In the genomic region with DNA sequence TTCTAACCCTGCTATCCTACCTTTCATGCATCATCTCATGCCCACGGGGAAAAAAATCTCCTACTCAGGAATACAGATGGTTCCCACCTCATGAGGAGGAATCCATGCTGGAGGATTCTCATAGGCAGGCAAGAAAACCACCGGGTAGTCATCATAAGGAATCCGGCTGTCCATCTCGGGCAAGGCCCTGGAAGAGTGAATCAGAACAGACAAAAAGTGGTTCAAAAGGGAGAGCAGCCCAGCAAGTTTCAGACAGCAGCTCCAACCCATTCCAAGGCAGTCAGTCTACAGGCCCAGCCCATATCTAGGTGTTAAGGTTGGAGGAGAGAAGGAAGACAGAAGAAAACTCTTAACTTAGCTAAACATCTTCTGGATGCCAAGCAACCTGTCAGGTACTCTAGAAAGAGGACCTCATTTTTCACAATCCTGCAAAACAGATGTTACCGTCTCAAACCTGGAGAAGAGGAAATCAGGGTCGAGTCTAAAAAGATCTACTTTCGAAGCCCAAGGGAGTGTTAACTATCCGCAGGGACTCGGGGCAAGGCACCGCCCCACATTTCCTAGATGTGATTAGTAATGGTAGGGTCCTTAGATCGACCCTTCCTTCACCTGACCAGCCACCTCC, we compare ENCODE assay signal across 8 cellular contexts. TPM values are rescaled to one million over a fixed set of nuclear protein-coding genes. Genes with fewer than 3 reads are reported as not detected.
DNase-seq lines count a peak whose midpoint lies in the region; ATAC-seq, FAIRE-seq and TF ChIP-seq lines count a peak whose summit lies in the region.

No MANE protein-coding gene starts in this region.

- no peak overlapping the region for H3K27ac ChIP-seq in HUES64 (ENCODE audit: low read depth, low read length)
- H3K27ac ChIP-seq in naive thymus-derived CD4-positive, alpha-beta T cell (ENCODE audit: low read depth, low read length), result peak overlapping the region; percentile 60

- H3K4me1 ChIP-seq in HUES64 (ENCODE audit: insufficient read depth, low read length), result peaks cover 7% of the 10 kb centered on the region; the same call in 1 of the 2 replicates
- H3K4me1 ChIP-seq in naive thymus-derived CD4-positive, alpha-beta T cell (ENCODE audit: control insufficient read depth in 2 of 2, insufficient read depth in 2 of 2, low read length in 2 of 2), result peaks cover 5 to 9% of the 10 kb centered on the region in 2 donors

- peak overlapping the region; percentile 34 for H3K27ac Mint-ChIP-seq in Calu3 (ENCODE audit: unreplicated experiment)
- H3K27ac Mint-ChIP-seq in naive thymus-derived CD4-positive, alpha-beta T cell, result peak overlapping the region; percentile 28 to 92 (median 84)

- peak overlapping the region; percentile 53 for H3K9ac ChIP-seq in HUES64 (ENCODE audit: low read depth, low read length)

- H3K4me1 Mint-ChIP-seq in Calu3 (ENCODE audit: low read depth, unreplicated experiment), result no peaks in the 10 kb centered on the region
- peaks cover 0 to 27% (median 15%) of the 10 kb centered on the region in 7 donors for H3K4me1 Mint-ChIP-seq in naive thymus-derived CD4-positive, alpha-beta T cell

- H3K4me3 Mint-ChIP-seq in Calu3 (ENCODE audit: low read depth, unreplicated experiment), result peak overlapping the region; percentile 82
- peak overlapping the region; percentile 84 to 93 (median 88) for H3K4me3 Mint-ChIP-seq in naive thymus-derived CD4-positive, alpha-beta T cell

- TF ChIP-seq CTCF in Calu3 (IDR thresholded peaks at IDR 0.05; ENCODE audit: unreplicated experiment) (no peak), choroid plexus epithelial cell (conservative IDR thresholded peaks at IDR 0.05; ENCODE audit: low read depth, low read length) (no peak)

- POLR2A ChIA-PET in naive thymus-derived CD4-positive, alpha-beta T cell (lab: Charles Lee), result interaction anchor here (0.7 to 1.4 kb wide), 3 partner anchors 110 to 156 kb away, joined by 3 to 6 read pairs (median 4); no protein-coding TSS in a partner anchor

- intact Hi-C loops in Calu3 (cut with micrococcal nuclease; ENCODE audit: unreplicated experiment), result no loop called here
- intact Hi-C loops in naive thymus-derived CD4-positive, alpha-beta T cell (cut with micrococcal nuclease), result loop anchor here in 1 of 2 donors (5.0 kb wide), 1 partner anchor 93 kb away; no protein-coding TSS in a partner anchor

- no peaks in the 10 kb centered on the region for H3K9me3 ChIP-seq in HUES64 (ENCODE audit: insufficient read depth, low read depth, low read length)
- H3K9me3 ChIP-seq in naive thymus-derived CD4-positive, alpha-beta T cell (ENCODE audit: control insufficient read depth in 2 of 3, low read length in 3 of 3), result no peaks in the 10 kb centered on the region

- H3K4me3 ChIP-seq in HUES64 (ENCODE audit: low read length), result peak overlapping the region; percentile 98
- peak overlapping the region; percentile 80 for H3K4me3 ChIP-seq in choroid plexus epithelial cell (ENCODE audit: low read depth, low read length)
- peak overlapping the region; percentile 89 for H3K4me3 ChIP-seq in naive thymus-derived CD4-positive, alpha-beta T cell (ENCODE audit: low read length)

- no peak for FAIRE-seq in GM12891 (lab: Jason Lieb, UNC)

- no peaks in the 10 kb centered on the region for H3K27me3 ChIP-seq in HUES64 (ENCODE audit: insufficient read depth, low read length)
- no peaks in the 10 kb centered on the region for H3K27me3 ChIP-seq in naive thymus-derived CD4-positive, alpha-beta T cell (ENCODE audit: control insufficient read depth in 2 of 2, insufficient read depth in 2 of 2, low read length in 2 of 2)

- DNase-seq in Calu3 (no peak), choroid plexus epithelial cell (ENCODE audit: low read depth) (peak; percentile 4), GM12891 (ENCODE audit: insufficient read length, low spot score) (no peak), NCI-H524 (lab: John Stamatoyannopoulos, UW) (no peak), NCI-H1092 treated with DMSO at 0.1 percent for 48 hours (lab: John Stamatoyannopoulos, UW) (no peak)
- DNase-seq in naive thymus-derived CD4-positive, alpha-beta T cell, result peak in 1 of 9 donors; percentile 4

- BruUV-seq in Calu3 (replicated peaks; lab: Mats Ljungman, UMichigan), result TSS peak; percentile 78

- no peaks in the 10 kb centered on the region for H3K27me3 Mint-ChIP-seq in Calu3 (ENCODE audit: unreplicated experiment)
- no peaks in the 10 kb centered on the region for H3K27me3 Mint-ChIP-seq in naive thymus-derived CD4-positive, alpha-beta T cell

- ATAC-seq in naive thymus-derived CD4-positive, alpha-beta T cell, result no peak
- no peak for ATAC-seq in GM18519 (IDR thresholded peaks at IDR 0.05; ENCODE audit: low FRiP score, unreplicated experiment)

- no peak for TF ChIP-seq POLR2A in GM12891 (IDR thresholded peaks at IDR 0.05; ENCODE audit: low read depth, low read length)

- CTCF ChIA-PET in Calu3 (lab: Charles Lee), result interaction anchor here (0.6 kb wide), 1 partner anchor 12 kb away, joined by 3 read pairs; no protein-coding TSS in a partner anchor
- CTCF ChIA-PET in naive thymus-derived CD4-positive, alpha-beta T cell (lab: Charles Lee), result no interaction called here

- WGBS in HUES64, result 33% methylated on average over 9 of the region's 11 CpGs

- peaks cover 22% of the 10 kb centered on the region for H3K36me3 Mint-ChIP-seq in Calu3 (ENCODE audit: insufficient read depth, unreplicated experiment)
- H3K36me3 Mint-ChIP-seq in naive thymus-derived CD4-positive, alpha-beta T cell, result peaks cover 0 to 16% (median 6%) of the 10 kb centered on the region in 5 donors

- H3K9me3 Mint-ChIP-seq in Calu3 (ENCODE audit: low read depth, unreplicated experiment), result no peaks in the 10 kb centered on the region
- peaks cover 0 to 2% (median 0%) of the 10 kb centered on the region in 11 donors for H3K9me3 Mint-ChIP-seq in naive thymus-derived CD4-positive, alpha-beta T cell

- peaks cover 49% of the 10 kb centered on the region for H3K36me3 ChIP-seq in HUES64 (ENCODE audit: insufficient read depth, low read length)
- H3K36me3 ChIP-seq in naive thymus-derived CD4-positive, alpha-beta T cell (ENCODE audit: control insufficient read depth in 2 of 3, insufficient read depth in 3 of 3, low read length in 3 of 3), result peaks cover 0 to 10% (median 0%) of the 10 kb centered on the region in 3 experiments

TF ChIP-seq in GM12891, 5 proteins besides CTCF, POLR2A, EP300 and RAD21:
- TF ChIP-seq POU2F2 (IDR thresholded peaks at IDR 0.05; ENCODE audit: low read depth, low read length) (no peak), POLR2AphosphoS5 (IDR thresholded peaks at IDR 0.05; ENCODE audit: low read depth, low read length) (no peak), TAF1 (IDR thresholded peaks at IDR 0.05; ENCODE audit: low read depth, low read length) (no peak), SPI1 (IDR thresholded peaks at IDR 0.05; ENCODE audit: low read depth, low read length) (no peak), PAX5 (IDR thresholded peaks at IDR 0.05; ENCODE audit: insufficient read depth, low read length, severe bottlenecking) (no peak)

RNA-seq across cellular contexts. Expression of gene PDZD11, which starts 0.4 kb away (rescaled TPM):
- total RNA-seq in Calu3 (2022), result 63.4 and 73.0 TPM in 2 replicates
- polyA plus RNA-seq in HUES64 (2013, experiment 1 of 2), result 32.8 TPM
- 39.1 TPM for polyA plus RNA-seq in HUES64 (2013, experiment 2 of 2)
- 10 to 100 TPM in 4 of 5 experiments, 1 to 10 TPM in 1; 5.9 to 34.1 (median 10.8) TPM for total RNA-seq in naive thymus-derived CD4-positive, alpha-beta T cell
- 10 to 100 TPM; 25.6 to 36.7 TPM for polyA plus RNA-seq in naive thymus-derived CD4-positive, alpha-beta T cell
- polyA plus RNA-seq in GM12891 (2012; ENCODE audit: low read depth, missing spikeins), result 44.3 TPM

RNA-seq across cellular contexts. Expression of gene KIF4A, which starts 0.6 kb away (rescaled TPM):
- 25.9 and 30.9 TPM in 2 replicates for total RNA-seq in Calu3 (2022)
- 30.5 TPM for polyA plus RNA-seq in HUES64 (2013, experiment 1 of 2)
- 31.1 TPM for polyA plus RNA-seq in HUES64 (2013, experiment 2 of 2)
- 10 to 100 TPM in 1 of 5 experiments, under 1 TPM in 3, not detected in 1; 0.20 to 26.5 (median 0.21) TPM for total RNA-seq in naive thymus-derived CD4-positive, alpha-beta T cell
- not detected for polyA plus RNA-seq in naive thymus-derived CD4-positive, alpha-beta T cell
- 10.0 TPM for polyA plus RNA-seq in GM12891 (2012; ENCODE audit: low read depth, missing spikeins)

RNA-seq across cellular contexts. Expression of gene RAB41, which starts 7.3 kb away (rescaled TPM):
- not detected in 2 replicates for total RNA-seq in Calu3 (2022)
- not detected for polyA plus RNA-seq in HUES64 (2013, experiment 1 of 2)
- polyA plus RNA-seq in HUES64 (2013, experiment 2 of 2), result not detected
- total RNA-seq in naive thymus-derived CD4-positive, alpha-beta T cell, result not detected
- not detected for polyA plus RNA-seq in naive thymus-derived CD4-positive, alpha-beta T cell
- not detected for polyA plus RNA-seq in GM12891 (2012; ENCODE audit: low read depth, missing spikeins)

RNA-seq across cellular contexts. Expression of gene ARR3, which starts 21.1 kb away (rescaled TPM):
- total RNA-seq in Calu3 (2022), result not detected in 2 replicates
- polyA plus RNA-seq in HUES64 (2013, experiment 1 of 2), result not detected
- not detected for polyA plus RNA-seq in HUES64 (2013, experiment 2 of 2)
- not detected for total RNA-seq in naive thymus-derived CD4-positive, alpha-beta T cell
- not detected for polyA plus RNA-seq in naive thymus-derived CD4-positive, alpha-beta T cell
- polyA plus RNA-seq in GM12891 (2012; ENCODE audit: low read depth, missing spikeins), result not detected

RNA-seq across cellular contexts. Expression of gene P2RY4, which starts 29.3 kb away (rescaled TPM):
- 0.32 TPM in 1 of 2 replicates, not detected in the other for total RNA-seq in Calu3 (2022)
- not detected for polyA plus RNA-seq in HUES64 (2013, experiment 1 of 2)
- not detected for polyA plus RNA-seq in HUES64 (2013, experiment 2 of 2)
- under 1 TPM; 0.22 to 0.74 (median 0.39) TPM for total RNA-seq in naive thymus-derived CD4-positive, alpha-beta T cell
- not detected for polyA plus RNA-seq in naive thymus-derived CD4-positive, alpha-beta T cell
- 0.10 TPM for polyA plus RNA-seq in GM12891 (2012; ENCODE audit: low read depth, missing spikeins)
